ENCODE assay signal across 1 cellular context in the genomic region with DNA sequence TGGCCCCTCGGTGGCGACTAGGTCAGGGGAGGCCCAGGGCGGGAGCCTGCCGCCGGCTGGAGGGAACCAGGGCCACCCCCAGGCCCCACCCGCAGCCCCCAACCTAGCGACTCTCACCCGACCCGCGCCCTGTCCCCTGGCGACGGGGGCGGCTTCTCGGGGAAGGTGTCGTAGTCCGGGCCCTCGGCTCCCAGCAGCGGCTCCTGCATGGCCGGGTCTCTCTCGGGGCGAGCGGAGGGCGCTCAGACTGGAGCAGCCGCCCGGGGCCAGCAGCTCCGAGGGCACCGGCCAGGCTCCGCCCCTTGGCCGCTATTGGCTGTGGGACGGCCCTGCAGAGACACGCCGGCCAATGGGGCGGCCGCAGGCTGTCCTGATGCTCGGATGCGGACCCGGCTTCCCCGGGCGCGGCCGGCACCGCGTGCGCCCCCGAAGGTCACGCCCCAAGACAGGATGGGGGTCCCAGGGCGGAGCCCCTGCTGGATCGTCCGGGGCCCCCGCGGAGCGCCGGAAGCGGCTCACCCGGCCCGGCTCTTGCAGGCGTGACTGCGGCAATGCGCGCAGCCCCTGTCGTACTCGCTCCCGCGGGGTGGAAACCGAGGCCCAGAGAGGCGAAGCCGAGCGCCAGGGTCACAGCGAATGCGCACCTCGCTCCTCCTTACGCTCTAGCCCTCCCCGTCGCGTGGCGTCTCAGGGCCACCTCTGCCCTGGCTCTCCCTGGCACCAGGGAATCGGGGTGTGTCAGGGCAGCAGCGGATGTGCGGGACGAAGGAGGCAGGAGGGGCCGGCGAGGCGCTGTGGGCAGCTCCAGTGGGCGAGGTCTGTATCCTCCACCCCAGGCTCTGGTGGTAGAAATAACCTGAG.
A peak's percentile ranks its signal among the peaks of the same experiment; 100 is the strongest.
TF ChIP-seq lines count a peak whose summit lies in the region.

TSS of gene SLC2A6 (minus strand) at position 249 of the 861 bp plus-strand sequence. CDS start at position 209, 40 bp downstream.

TF ChIP-seq in HepG2, 621 proteins besides CTCF, POLR2A, EP300 and RAD21 (continued from another document and continues in another):
- TF ChIP-seq, protein P1, sequence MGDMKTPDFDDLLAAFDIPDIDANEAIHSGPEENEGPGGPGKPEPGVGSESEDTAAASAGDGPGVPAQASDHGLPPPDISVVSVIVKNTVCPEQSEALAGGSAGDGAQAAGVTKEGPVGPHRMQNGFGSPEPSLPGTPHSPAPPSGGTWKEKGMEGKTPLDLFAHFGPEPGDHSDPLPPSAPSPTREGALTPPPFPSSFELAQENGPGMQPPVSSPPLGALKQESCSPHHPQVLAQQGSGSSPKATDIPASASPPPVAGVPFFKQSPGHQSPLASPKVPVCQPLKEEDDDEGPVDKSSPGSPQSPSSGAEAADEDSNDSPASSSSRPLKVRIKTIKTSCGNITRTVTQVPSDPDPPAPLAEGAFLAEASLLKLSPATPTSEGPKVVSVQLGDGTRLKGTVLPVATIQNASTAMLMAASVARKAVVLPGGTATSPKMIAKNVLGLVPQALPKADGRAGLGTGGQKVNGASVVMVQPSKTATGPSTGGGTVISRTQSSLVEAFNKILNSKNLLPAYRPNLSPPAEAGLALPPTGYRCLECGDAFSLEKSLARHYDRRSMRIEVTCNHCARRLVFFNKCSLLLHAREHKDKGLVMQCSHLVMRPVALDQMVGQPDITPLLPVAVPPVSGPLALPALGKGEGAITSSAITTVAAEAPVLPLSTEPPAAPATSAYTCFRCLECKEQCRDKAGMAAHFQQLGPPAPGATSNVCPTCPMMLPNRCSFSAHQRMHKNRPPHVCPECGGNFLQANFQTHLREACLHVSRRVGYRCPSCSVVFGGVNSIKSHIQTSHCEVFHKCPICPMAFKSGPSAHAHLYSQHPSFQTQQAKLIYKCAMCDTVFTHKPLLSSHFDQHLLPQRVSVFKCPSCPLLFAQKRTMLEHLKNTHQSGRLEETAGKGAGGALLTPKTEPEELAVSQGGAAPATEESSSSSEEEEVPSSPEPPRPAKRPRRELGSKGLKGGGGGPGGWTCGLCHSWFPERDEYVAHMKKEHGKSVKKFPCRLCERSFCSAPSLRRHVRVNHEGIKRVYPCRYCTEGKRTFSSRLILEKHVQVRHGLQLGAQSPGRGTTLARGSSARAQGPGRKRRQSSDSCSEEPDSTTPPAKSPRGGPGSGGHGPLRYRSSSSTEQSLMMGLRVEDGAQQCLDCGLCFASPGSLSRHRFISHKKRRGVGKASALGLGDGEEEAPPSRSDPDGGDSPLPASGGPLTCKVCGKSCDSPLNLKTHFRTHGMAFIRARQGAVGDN (CRISPR knock-in tag; IDR thresholded peaks at IDR 0.05) = peak; percentile 86
- TF ChIP-seq ATF7-NPFF (CRISPR knock-in tag; IDR thresholded peaks at IDR 0.05; ENCODE audit: low read depth) (peak; percentile 69; the same call in 1 of the 2 replicates), SIX4 (CRISPR knock-in tag; IDR thresholded peaks at IDR 0.05) (no peak), HMG20B (CRISPR knock-in tag; conservative IDR thresholded peaks at IDR 0.05) (0 out of 2 replicates have a peak, but pooled peaks have one; percentile 10), BCL3 (CRISPR knock-in tag; IDR thresholded peaks at IDR 0.05) (peak; percentile 34; the same call in 1 of the 2 replicates), RAD51 (IDR thresholded peaks at IDR 0.05; ENCODE audit: borderline replicate concordance) (no peak), SNAPC2 (CRISPR knock-in tag; IDR thresholded peaks at IDR 0.05) (peak; percentile 60), TBX2 (CRISPR knock-in tag; IDR thresholded peaks at IDR 0.05; ENCODE audit: borderline replicate concordance) (no peak), NFKB2 (CRISPR knock-in tag; IDR thresholded peaks at IDR 0.05; ENCODE audit: borderline replicate concordance) (peak; percentile 78; the same call in 1 of the 2 replicates), ZBTB7B (CRISPR knock-in tag; IDR thresholded peaks at IDR 0.05) (peak; percentile 77), IRF2 (CRISPR knock-in tag; IDR thresholded peaks at IDR 0.05) (no peak), ZNF747 (CRISPR knock-in tag; IDR thresholded peaks at IDR 0.05; ENCODE audit: borderline replicate concordance) (0 out of 2 replicates have a peak, but pooled peaks have one; percentile 62), ZNF275 (CRISPR knock-in tag; IDR thresholded peaks at IDR 0.05; ENCODE audit: borderline replicate concordance) (0 out of 2 replicates have a peak, but pooled peaks have one; percentile 22), MAZ (IDR thresholded peaks at IDR 0.05; ENCODE audit: borderline replicate concordance, low read depth, low read length) (no peak), MAZ (CRISPR knock-in tag; IDR thresholded peaks at IDR 0.05; ENCODE audit: low read depth) (0 out of 2 replicates have a peak, but pooled peaks have one; percentile 59), DZIP1 (CRISPR knock-in tag; IDR thresholded peaks at IDR 0.05) (peak; percentile 19; the same call in 1 of the 2 replicates), HNF1B (CRISPR knock-in tag; IDR thresholded peaks at IDR 0.05) (no peak; the same call in 1 of the 2 replicates), ZSCAN5A (CRISPR knock-in tag; IDR thresholded peaks at IDR 0.05; ENCODE audit: borderline replicate concordance) (0 out of 2 replicates have a peak, but pooled peaks have one; percentile 39), ZNF746 (CRISPR knock-in tag; IDR thresholded peaks at IDR 0.05) (0 out of 2 replicates have a peak, but pooled peaks have one; percentile 29), ZC3H4 (CRISPR knock-in tag; IDR thresholded peaks at IDR 0.05; ENCODE audit: borderline replicate concordance) (no peak), ZNF292 (CRISPR knock-in tag; IDR thresholded peaks at IDR 0.05; ENCODE audit: borderline replicate concordance, low read depth) (no peak), ZNF792 (CRISPR knock-in tag; IDR thresholded peaks at IDR 0.05) (0 out of 2 replicates have a peak, but pooled peaks have one; percentile 5), ZNF619 (CRISPR knock-in tag; IDR thresholded peaks at IDR 0.05) (0 out of 2 replicates have a peak, but pooled peaks have one; percentile 54), THYN1 (CRISPR knock-in tag; IDR thresholded peaks at IDR 0.05; ENCODE audit: borderline replicate concordance, low read depth) (0 out of 2 replicates have a peak, but pooled peaks have one; percentile 50), ARHGAP35 (CRISPR knock-in tag; IDR thresholded peaks at IDR 0.05; ENCODE audit: borderline replicate concordance) (peak; percentile 39; the same call in 1 of the 2 replicates), ZBTB26 (CRISPR knock-in tag; IDR thresholded peaks at IDR 0.05; ENCODE audit: borderline replicate concordance) (peak; percentile 2; the same call in 1 of the 2 replicates), ZNF160 (CRISPR knock-in tag; IDR thresholded peaks at IDR 0.05) (peak; percentile 77; the same call in 1 of the 2 replicates), NRL (CRISPR knock-in tag; IDR thresholded peaks at IDR 0.05; ENCODE audit: borderline replicate concordance) (0 out of 2 replicates have a peak, but pooled peaks have one; percentile 60), ZNF788 (CRISPR knock-in tag; IDR thresholded peaks at IDR 0.05; ENCODE audit: borderline replicate concordance) (0 out of 2 replicates have a peak, but pooled peaks have one; percentile 45), KAT8 (CRISPR knock-in tag; IDR thresholded peaks at IDR 0.05) (peak; percentile 41; the same call in 1 of the 2 replicates)
- TF ChIP-seq, protein P2, sequence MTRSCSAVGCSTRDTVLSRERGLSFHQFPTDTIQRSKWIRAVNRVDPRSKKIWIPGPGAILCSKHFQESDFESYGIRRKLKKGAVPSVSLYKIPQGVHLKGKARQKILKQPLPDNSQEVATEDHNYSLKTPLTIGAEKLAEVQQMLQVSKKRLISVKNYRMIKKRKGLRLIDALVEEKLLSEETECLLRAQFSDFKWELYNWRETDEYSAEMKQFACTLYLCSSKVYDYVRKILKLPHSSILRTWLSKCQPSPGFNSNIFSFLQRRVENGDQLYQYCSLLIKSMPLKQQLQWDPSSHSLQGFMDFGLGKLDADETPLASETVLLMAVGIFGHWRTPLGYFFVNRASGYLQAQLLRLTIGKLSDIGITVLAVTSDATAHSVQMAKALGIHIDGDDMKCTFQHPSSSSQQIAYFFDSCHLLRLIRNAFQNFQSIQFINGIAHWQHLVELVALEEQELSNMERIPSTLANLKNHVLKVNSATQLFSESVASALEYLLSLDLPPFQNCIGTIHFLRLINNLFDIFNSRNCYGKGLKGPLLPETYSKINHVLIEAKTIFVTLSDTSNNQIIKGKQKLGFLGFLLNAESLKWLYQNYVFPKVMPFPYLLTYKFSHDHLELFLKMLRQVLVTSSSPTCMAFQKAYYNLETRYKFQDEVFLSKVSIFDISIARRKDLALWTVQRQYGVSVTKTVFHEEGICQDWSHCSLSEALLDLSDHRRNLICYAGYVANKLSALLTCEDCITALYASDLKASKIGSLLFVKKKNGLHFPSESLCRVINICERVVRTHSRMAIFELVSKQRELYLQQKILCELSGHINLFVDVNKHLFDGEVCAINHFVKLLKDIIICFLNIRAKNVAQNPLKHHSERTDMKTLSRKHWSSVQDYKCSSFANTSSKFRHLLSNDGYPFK (CRISPR knock-in tag; IDR thresholded peaks at IDR 0.05; ENCODE audit: borderline replicate concordance) = peak; percentile 21; the same call in 1 of the 2 replicates
- TF ChIP-seq, protein P3, sequence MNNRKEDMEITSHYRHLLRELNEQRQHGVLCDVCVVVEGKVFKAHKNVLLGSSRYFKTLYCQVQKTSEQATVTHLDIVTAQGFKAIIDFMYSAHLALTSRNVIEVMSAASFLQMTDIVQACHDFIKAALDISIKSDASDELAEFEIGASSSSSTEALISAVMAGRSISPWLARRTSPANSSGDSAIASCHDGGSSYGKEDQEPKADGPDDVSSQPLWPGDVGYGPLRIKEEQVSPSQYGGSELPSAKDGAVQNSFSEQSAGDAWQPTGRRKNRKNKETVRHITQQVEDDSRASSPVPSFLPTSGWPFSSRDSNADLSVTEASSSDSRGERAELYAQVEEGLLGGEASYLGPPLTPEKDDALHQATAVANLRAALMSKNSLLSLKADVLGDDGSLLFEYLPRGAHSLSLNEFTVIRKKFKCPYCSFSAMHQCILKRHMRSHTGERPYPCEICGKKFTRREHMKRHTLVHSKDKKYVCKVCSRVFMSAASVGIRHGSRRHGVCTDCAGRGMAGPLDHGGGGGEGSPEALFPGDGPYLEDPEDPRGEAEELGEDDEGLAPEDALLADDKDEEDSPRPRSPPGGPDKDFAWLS (CRISPR knock-in tag; IDR thresholded peaks at IDR 0.05; ENCODE audit: borderline replicate concordance) = no peak
